In genomic region chr2:88845772-88846661, GRCh38 we compare ENCODE assay signal across 14 cellular contexts.
A peak's percentile ranks its signal among the peaks of the same experiment; 100 is the strongest.
DNase-seq lines count a peak whose midpoint lies in the region; ATAC-seq and TF ChIP-seq lines count a peak whose summit lies in the region.
"Had no signal": no experiment of that assay in that cellular context is flagged by ENCODE, and none has a peak within 500 bp of the region (broad histone marks: within the 10 kb centered on the region; RNA-seq: fewer than 3 reads in every experiment).

No MANE protein-coding gene starts in this region.

- TF ChIP-seq POLR2A in GM18505 (IDR thresholded peaks at IDR 0.05; ENCODE audit: borderline replicate concordance, extremely low read depth, insufficient read depth, insufficient read length): peak; percentile 55

- CTCF ChIA-PET in OCI-LY7 (lab: Charles Lee; ENCODE audit: unreplicated experiment): interaction anchor here (1.1 to 2.1 kb wide), 3 partner anchors 9 to 94 kb away, joined by 3 to 8 read pairs (median 3); no protein-coding TSS in a partner anchor

- no peaks in the 10 kb centered on the region for H4K20me1 ChIP-seq in OCI-LY7 (ENCODE audit: insufficient read depth, low read length)

- H3K9me3 ChIP-seq in OCI-LY7 (ENCODE audit: low read length): no peaks in the 10 kb centered on the region
- H3K9me3 ChIP-seq: testis had no signal

- TF ChIP-seq CTCF in GM20000 (IDR thresholded peaks at IDR 0.05; ENCODE audit: extremely low read depth, missing control alignments) (no peak), OCI-LY7 (conservative IDR thresholded peaks at IDR 0.05; ENCODE audit: low read length) (no peak)

- no peaks in the 10 kb centered on the region for H3K9me2 ChIP-seq in OCI-LY7 (ENCODE audit: insufficient read depth, low read length)

- H3K4me2 ChIP-seq in OCI-LY7 (ENCODE audit: low read length): peak overlapping the region; percentile 74

- POLR2A ChIA-PET in OCI-LY7 (lab: Charles Lee): interaction anchor here (0.9 to 27.8 kb wide), 10 partner anchors 5 to 307 kb away, joined by 3 to 2147 read pairs (median 26); no protein-coding TSS in a partner anchor

- BruUV-seq in OCI-LY7 (replicated peaks; lab: Mats Ljungman, UMichigan): TSS peak; percentile 85

- H3K4me3 ChIP-seq in OCI-LY7 (ENCODE audit: low read depth, low read length, poor library complexity, severe bottlenecking): peak overlapping the region; percentile 38
- H3K4me3 ChIP-seq: K562, testis had no signal

- DNase-seq in GM20000 (ENCODE audit: low spot score) (peak; percentile 58), OCI-LY7 (ENCODE audit: low spot score) (peak; percentile 99), NCI-H69 (lab: John Stamatoyannopoulos, UW) (no peak), NCI-H1105 (lab: John Stamatoyannopoulos, UW) (no peak), G401 (ENCODE audit: low spot score) (no peak), ureter (ENCODE audit: low spot score) (no peak)
- DNase-seq: activated naive CD4-positive, alpha-beta T cell treated with anti-CD3 and anti-CD28 coated beads, Interleukin-2, amount 10 ng/mL, durations not matched to agents 7 days and 5 days; CD4-positive, alpha-beta T cell; NCI-H526 treated with DMSO at 0.1 percent for 48 hours had no signal

- in situ Hi-C loops in G401 (cut with HindIII; ENCODE audit: low sequenced_read_pairs): no loop called here

- intact Hi-C loops in OCI-LY7 (cut with micrococcal nuclease; ENCODE audit: unreplicated experiment): loop anchor here (1.0 kb wide), 3 partner anchors 8 to 12 kb away; no protein-coding TSS in a partner anchor

- peaks cover 86% of the 10 kb centered on the region; the same call in 1 of the 2 replicates for H3K79me2 ChIP-seq in OCI-LY7 (ENCODE audit: insufficient read depth, low read depth, low read length)

- H3K36me3 ChIP-seq in OCI-LY7 (ENCODE audit: insufficient read depth, low read length): peaks cover 10% of the 10 kb centered on the region; the same call in 1 of the 2 replicates

- ATAC-seq in GM18505 (IDR thresholded peaks at IDR 0.05; ENCODE audit: unreplicated experiment) (peak; percentile 87), HG03064 (IDR thresholded peaks at IDR 0.05; ENCODE audit: low read depth, unreplicated experiment) (peak; percentile 81)
- ATAC-seq: K562 had no signal

- H2AFZ ChIP-seq in OCI-LY7 (ENCODE audit: low read length): no peak overlapping the region

- peaks cover 99% of the 10 kb centered on the region for H3K4me1 ChIP-seq in OCI-LY7 (ENCODE audit: insufficient read depth, low read length, poor library complexity, severe bottlenecking)
- H3K4me1 ChIP-seq: testis had no signal

- H3K27ac ChIP-seq in OCI-LY7 (ENCODE audit: low read depth, low read length, poor library complexity, severe bottlenecking): peak overlapping the region; percentile 100
- H3K27ac ChIP-seq: testis, VCaP had no signal

Comparison
In these comparisons a context has a peak if more than half of its experiments do, and no peak if none do; other contexts are left out.
1. DNase-seq: peak in GM20000 (single experiment) and OCI-LY7 (single experiment); none in NCI-H69 (single experiment), NCI-H1105 (single experiment), G401 (single experiment) and ureter (single experiment).